ENCODE assay signal across 22 cellular contexts in genomic region chr20:5198651-5198924, GRCh38.
"Had no signal": no experiment of that assay in that cellular context is flagged by ENCODE, and none has a peak within 500 bp of the region (broad histone marks: within the 10 kb centered on the region; RNA-seq: fewer than 3 reads in every experiment).

No MANE protein-coding gene starts in this region.

- H3K9ac ChIP-seq: parathyroid adenoma had no signal

- H3K4me3 ChIP-seq: esophagus squamous epithelium, lower lobe of right lung, prostate gland, smooth muscle cell, suprapubic skin, tibial artery, upper lobe of left lung, uterus had no signal

- H3K9me3 ChIP-seq: esophagus squamous epithelium, lower lobe of right lung, prostate gland, suprapubic skin, tibial artery, upper lobe of left lung, uterus had no signal

- H3K4me2 ChIP-seq: smooth muscle cell had no signal

- H2AFZ ChIP-seq: parathyroid adenoma had no signal

- H3K27ac Mint-ChIP-seq: natural killer cell treated with Interleukin-12 subunit alpha and Interleukin-12 subunit beta and Interleukin-15 and Interleukin-18, amount 100 ng/mL, for 72 hours had no signal

- FAIRE-seq: islet of Langerhans had no signal

- H3K27me3 Mint-ChIP-seq: natural killer cell treated with Interleukin-12 subunit alpha and Interleukin-12 subunit beta and Interleukin-15 and Interleukin-18, amount 100 ng/mL, for 72 hours had no signal

- H3K36me3 ChIP-seq: prostate gland, uterus had no signal

- H3K4me1 ChIP-seq: lower lobe of right lung, parathyroid adenoma, prostate gland, suprapubic skin, tibial artery, upper lobe of left lung, uterus had no signal

- H3K4me3 Mint-ChIP-seq: natural killer cell treated with Interleukin-12 subunit alpha and Interleukin-12 subunit beta and Interleukin-15 and Interleukin-18, amount 100 ng/mL, for 72 hours had no signal

- ATAC-seq: left lobe of liver; lower lobe of right lung; natural killer cell treated with Interleukin-12 subunit alpha and Interleukin-12 subunit beta and Interleukin-15 and Interleukin-18, amount 100 ng/mL, for 72 hours; stimulated activated naive CD8-positive, alpha-beta T cell treated with anti-CD3 and anti-CD28 coated beads, Interleukin-15, Interleukin-2, amounts not matched to agents 100 U/mL and 50 U/mL, for 24 hours had no signal

- H3K27me3 ChIP-seq: esophagus squamous epithelium, suprapubic skin, tibial artery, upper lobe of left lung, uterus had no signal

- H3K36me3 Mint-ChIP-seq: natural killer cell treated with Interleukin-12 subunit alpha and Interleukin-12 subunit beta and Interleukin-15 and Interleukin-18, amount 100 ng/mL, for 72 hours had no signal

- H3K27ac ChIP-seq: esophagus squamous epithelium, lower lobe of right lung, parathyroid adenoma, prostate gland, suprapubic skin, tibial artery, upper lobe of left lung, uterus had no signal

- DNase-seq: effector memory CD4-positive, alpha-beta T cell; esophagus squamous epithelium; foreskin fibroblast; head of caudate nucleus; hypothalamus; kidney glomerular epithelial cell; lower lobe of right lung; mesenchymal stem cell; midbrain; retina; stimulated activated CD4-positive, alpha-beta T cell treated with anti-CD3 and anti-CD28 coated beads, Interleukin-2, amount 100 ng/mL, for 48 hours; stimulated activated naive CD8-positive, alpha-beta T cell treated with anti-CD3 and anti-CD28 coated beads, Interleukin-15, Interleukin-2, amounts not matched to agents 100 U/mL and 50 U/mL, for 24 hours; tibial artery; uterus had no signal

- H3K9me3 Mint-ChIP-seq: natural killer cell treated with Interleukin-12 subunit alpha and Interleukin-12 subunit beta and Interleukin-15 and Interleukin-18, amount 100 ng/mL, for 72 hours had no signal
